In the genomic region with DNA sequence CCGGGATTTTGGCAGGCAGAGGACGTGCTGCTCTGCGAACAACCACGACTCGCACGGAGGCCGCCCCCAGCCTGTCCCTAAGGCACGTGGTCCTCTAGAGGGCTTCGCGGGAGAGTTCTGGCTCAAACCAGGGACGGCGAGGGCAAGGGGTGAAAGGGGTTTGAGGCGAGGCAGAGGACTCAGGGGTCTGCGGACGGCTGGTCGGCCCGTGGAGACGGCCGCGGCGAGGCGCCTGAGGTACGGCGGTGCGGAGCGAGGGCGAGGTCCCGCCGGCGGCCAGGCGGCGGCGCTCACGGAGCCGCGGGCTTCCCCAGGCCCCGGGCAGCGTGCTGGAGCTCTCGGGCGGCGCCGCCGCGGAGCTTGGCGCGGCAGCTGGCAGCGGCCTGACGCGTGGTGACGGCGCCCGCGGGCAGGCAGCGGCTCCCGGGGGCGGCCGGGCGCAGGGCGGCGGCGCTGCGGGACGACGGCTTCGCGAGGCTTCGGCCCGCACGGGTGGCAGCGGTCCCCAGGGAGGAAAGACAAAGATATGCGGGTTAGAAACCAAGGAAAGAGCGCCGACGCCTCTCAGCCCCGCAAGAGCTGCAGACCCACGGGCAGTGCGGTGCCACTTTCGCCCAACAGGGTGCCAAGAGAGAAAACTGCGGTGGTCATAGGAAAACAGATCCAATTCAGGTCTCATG, we compare ENCODE assay signal across 8 cellular contexts. TPM values are rescaled to one million over a fixed set of nuclear protein-coding genes. Genes with fewer than 3 reads are reported as not detected.
DNase-seq lines count a peak whose midpoint lies in the region; ATAC-seq, FAIRE-seq and TF ChIP-seq lines count a peak whose summit lies in the region.

No MANE protein-coding gene starts in this region.

- WGBS in A549 (ENCODE audit: missing lambda C conversion rate): 15% methylated on average over 37 of the region's 79 CpGs
- 6% methylated on average over 55 of the region's 79 CpGs; no CpG with 5 or more reads in 1 of the 2 experiments for WGBS in H1 (ENCODE audit: extremely low coverage in 1 of 2, insufficient coverage in 1 of 2, insufficient read length in 1 of 2, insufficient replicate concordance in 2 of 2, low coverage in 1 of 2, low lambda C conversion rate in 2 of 2, missing lambda C conversion rate in 1 of 2), 2 experiments

- peak overlapping the region; percentile 61 to 77 for H3K27ac ChIP-seq in A549
- H3K27ac ChIP-seq in H1 (ENCODE audit: low read depth, low read length): no peak overlapping the region

- no peak overlapping the region for H2BK20ac ChIP-seq in H1 (ENCODE audit: low read length)

- H2BK12ac ChIP-seq in H1 (ENCODE audit: low read depth, low read length): no peak overlapping the region

- DNase-seq in A549 (ENCODE audit: low read depth in 1 of 2, low spot score in 1 of 2): peak; percentile 69 to 71
- peak; percentile 70 for DNase-seq in NCI-H510A (lab: John Stamatoyannopoulos, UW)
- peak; percentile 87 for DNase-seq in activated CD8-positive, alpha-beta memory T cell treated with anti-CD3 and anti-CD28 coated beads for 24 hours
- peak; percentile 50 to 84 for DNase-seq in H1 (ENCODE audit: low read depth in 1 of 2, low spot score in 2 of 2)
- DNase-seq in mesothelial cell of epicardium (ENCODE audit: low spot score in 2 of 2, unreplicated experiment in 2 of 2): peak; percentile 50 to 79
- DNase-seq in stimulated activated CD8-positive, alpha-beta memory T cell treated with anti-CD3 and anti-CD28 coated beads, Interleukin-2, amount 100 ng/mL, for 48 hours (ENCODE audit: low read depth in 2 of 2): peak; percentile 49 to 59

- H3K4me1 Mint-ChIP-seq in mesothelial cell of epicardium: peaks cover 2% of the 10 kb centered on the region

- no peak overlapping the region for H3K14ac ChIP-seq in H1 (ENCODE audit: insufficient read length)

- no peak overlapping the region for H2BK15ac ChIP-seq in H1 (ENCODE audit: low read length)

- H3K23ac ChIP-seq in H1 (ENCODE audit: insufficient read length): no peak overlapping the region

- no peaks in the 10 kb centered on the region for H3K23me2 ChIP-seq in H1 (ENCODE audit: low read depth, low read length)

- no peak for TF ChIP-seq EP300 in A549 (IDR thresholded peaks at IDR 0.05)
- no peak for TF ChIP-seq EP300 in H1 (IDR thresholded peaks at IDR 0.05; ENCODE audit: borderline replicate concordance in 1 of 2, low read depth in 2 of 2, low read length in 2 of 2)

- peak overlapping the region; percentile 60 for H3K4me3 Mint-ChIP-seq in mesothelial cell of epicardium

- no peak overlapping the region for H3K4ac ChIP-seq in H1 (replicated peaks; ENCODE audit: insufficient read length, low read depth, low read length)

- no peak overlapping the region for H4K91ac ChIP-seq in H1 (replicated peaks; ENCODE audit: insufficient read length, low read length)

- ATAC-seq in A549 (peak; percentile 99), GM18861 (IDR thresholded peaks at IDR 0.05; ENCODE audit: unreplicated experiment) (peak; percentile 94), HG03108 (IDR thresholded peaks at IDR 0.05; ENCODE audit: unreplicated experiment) (peak; percentile 98)

- POLR2A ChIA-PET in A549 (lab: Yijun Ruan, JAX) (no interaction called here), H1 (lab: Charles Lee; ENCODE audit: partially characterized antibody) (no interaction called here)

- H3K9me3 ChIP-seq in A549: 0 out of 3 replicates have a peak, but pooled peaks cover 3% of the 10 kb centered on the region
- H3K9me3 ChIP-seq in H1 (ENCODE audit: insufficient read depth in 2 of 2, low read depth in 1 of 2, low read length in 1 of 2): no peaks in the 10 kb centered on the region

- peak; percentile 8 to 55; a peak in 4 of 5 replicates for TF ChIP-seq RAD21 in A549 (conservative IDR thresholded peaks at IDR 0.05 in 1 of 2, IDR thresholded peaks at IDR 0.05 in 1 of 2)
- TF ChIP-seq RAD21 in H1 (IDR thresholded peaks at IDR 0.05 in 1 of 2, conservative IDR thresholded peaks at IDR 0.05 in 1 of 2; ENCODE audit: low read depth in 2 of 2, low read length in 2 of 2): peak; percentile 31 to 71

- H3K4me2 ChIP-seq in A549 (peak overlapping the region; percentile 97), H1 (ENCODE audit: insufficient read depth in 1 of 2, low read depth in 2 of 2, low read length in 2 of 2) (peak overlapping the region; percentile 23 to 78)

- H4K8ac ChIP-seq in H1 (ENCODE audit: extremely low read depth, insufficient read depth, low read length): peak overlapping the region; percentile 92; the same call in 1 of the 2 replicates

- no peak overlapping the region for H2AK5ac ChIP-seq in H1 (ENCODE audit: low read depth, low read length)

- no peak overlapping the region for H3K27ac Mint-ChIP-seq in mesothelial cell of epicardium

- H3K9ac ChIP-seq in H1 (replicated peaks in 1 of 4; ENCODE audit: extremely low read depth in 1 of 4, low read depth in 3 of 4, low read length in 3 of 4): peak overlapping the region in 1 of 4 experiments; percentile 6; a peak in 2 of 7 replicates

- TF ChIP-seq POLR2A in A549 (IDR thresholded peaks at IDR 0.05; ENCODE audit: low read length): no peak
- TF ChIP-seq POLR2A in H1 (IDR thresholded peaks at IDR 0.05; ENCODE audit: control extremely low read depth in 1 of 2, low read depth in 2 of 2, low read length in 2 of 2): no peak

- no peak overlapping the region for H4K5ac ChIP-seq in H1 (ENCODE audit: insufficient read length, low read depth, low read length)

- peaks cover 7 to 26% (median 16%) of the 10 kb centered on the region in 4 experiments for H3K27me3 ChIP-seq in H1 (replicated peaks in 1 of 4; ENCODE audit: control insufficient read depth in 3 of 4, extremely low read depth in 1 of 4, insufficient read depth in 3 of 4, low read length in 3 of 4)

- no peaks in the 10 kb centered on the region for H3K79me1 ChIP-seq in H1 (ENCODE audit: low read depth, low read length)

- H4K20me1 ChIP-seq in H1 (replicated peaks in 1 of 2; ENCODE audit: control insufficient read depth in 1 of 2, insufficient read depth in 2 of 2, low read length in 2 of 2): no peaks in the 10 kb centered on the region

- H3K4me3 ChIP-seq in A549: peak overlapping the region; percentile 47
- peak overlapping the region; percentile 5 to 54 (median 39); a peak in 7 of 8 replicates for H3K4me3 ChIP-seq in H1 (ENCODE audit: extremely low read depth in 1 of 4, insufficient read depth in 2 of 4, low read depth in 3 of 4, low read length in 4 of 4)

- FAIRE-seq in A549 (lab: Jason Lieb, UNC) (no peak), H1 (lab: Jason Lieb, UNC) (no peak)

- no peak overlapping the region for H2BK5ac ChIP-seq in H1 (ENCODE audit: low read depth, low read length)

- peak overlapping the region; percentile 99 for H2AFZ ChIP-seq in H1 (ENCODE audit: low read length)

- H2BK120ac ChIP-seq in H1 (replicated peaks; ENCODE audit: low read depth, low read length): no peak overlapping the region

- peaks cover 38% of the 10 kb centered on the region for H3K27me3 Mint-ChIP-seq in mesothelial cell of epicardium (ENCODE audit: low read depth)

- TF ChIP-seq CTCF in A549 (IDR thresholded peaks at IDR 0.05) (peak; percentile 78), H1 (IDR thresholded peaks at IDR 0.05; ENCODE audit: control extremely low read depth in 1 of 3, insufficient read depth in 1 of 3, low read depth in 1 of 3, low read length in 3 of 3) (peak; percentile 73 to 96 (median 79)), mesothelial cell of epicardium (IDR thresholded peaks at IDR 0.05; ENCODE audit: unreplicated experiment) (peak; percentile 31)

- H3K18ac ChIP-seq in H1 (ENCODE audit: extremely low read depth, low read length): no peak overlapping the region; the same call in 1 of the 2 replicates

- H3K36me3 Mint-ChIP-seq in mesothelial cell of epicardium: no peaks in the 10 kb centered on the region

- H3K9me3 Mint-ChIP-seq in mesothelial cell of epicardium: peaks cover 7% of the 10 kb centered on the region

- H3K4me1 ChIP-seq in A549: no peaks in the 10 kb centered on the region
- H3K4me1 ChIP-seq in H1 (replicated peaks in 1 of 4; ENCODE audit: control insufficient read depth in 3 of 4, insufficient read depth in 4 of 4, low read length in 3 of 4): peaks cover 0 to 2% (median under 1%) of the 10 kb centered on the region in 4 experiments; a peak in 1 of 7 replicates

- no peak overlapping the region for H3K56ac ChIP-seq in H1 (replicated peaks; ENCODE audit: insufficient read length, low read depth, low read length)

- CTCF ChIA-PET in A549 (lab: Yijun Ruan, JAX): interaction anchor here (0.5 to 2.3 kb wide), 18 partner anchors 8 to 863 kb away, joined by 3 to 11 read pairs (median 3); no protein-coding TSS in a partner anchor
- CTCF ChIA-PET in H1 (lab: Charles Lee; ENCODE audit: partially characterized antibody): interaction anchor here (0.5 to 2.8 kb wide), 26 partner anchors 9 to 561 kb away, joined by 3 to 15 read pairs (median 4); no protein-coding TSS in a partner anchor

- H3K79me2 ChIP-seq in H1 (ENCODE audit: control insufficient read depth in 1 of 2, insufficient read depth in 2 of 2, low read length in 2 of 2): no peaks in the 10 kb centered on the region

- H3K36me3 ChIP-seq in H1 (ENCODE audit: control insufficient read depth in 2 of 4, insufficient read depth in 4 of 4, low read length in 3 of 4): no peaks in the 10 kb centered on the region; a peak in 1 of 8 replicates

TF ChIP-seq in A549, 52 proteins besides CTCF, POLR2A, EP300 and RAD21 (continues in another document):
- TF ChIP-seq CEBPB (IDR thresholded peaks at IDR 0.05): no peak

TF ChIP-seq in H1, 55 proteins besides CTCF, POLR2A, EP300 and RAD21 (continues in another document):
- no peak for TF ChIP-seq CBX5 (IDR thresholded peaks at IDR 0.05; ENCODE audit: low read depth, low read length)
- 0 out of 2 replicates have a peak, but pooled peaks have one; percentile 10 for TF ChIP-seq CREB1 (IDR thresholded peaks at IDR 0.05)
- no peak for TF ChIP-seq MAFK (IDR thresholded peaks at IDR 0.05; ENCODE audit: low read depth, low read length)
- TF ChIP-seq SP1 (IDR thresholded peaks at IDR 0.05; ENCODE audit: low read depth, low read length): no peak

RNA-seq across cellular contexts. Expression of a gene that starts 44.8 kb away (rescaled TPM):
- polyA plus RNA-seq in A549 (2011; rRNA removed): 17.2 and 17.8 TPM in 2 replicates
- polyA plus RNA-seq in A549 (2012; cell fraction: cytosol; rRNA removed): 2.9 and 3.6 TPM in 2 replicates
- 5.1 and 7.0 TPM in 2 replicates for polyA plus RNA-seq in A549 (2012; cell fraction: nucleus; rRNA removed)
- 8.7 to 10.2 TPM (median 9.0 TPM) in 3 replicates for polyA plus RNA-seq in A549 (2017; fragmentation: RNase III; extraction: RNeasy Plus Mini Kit Qiagen cat#74134 plus additional on column Dnase treatment)
- 13.6 and 15.3 TPM in 2 replicates for polyA minus RNA-seq in A549 (2011; rRNA and poly(A)+ RNA removed)
- 5.5 and 6.5 TPM in 2 replicates for total RNA-seq in H1 (2021; fragmentation: NEBNext Ultra II Directional; extraction: Animal tissue kit (Norgen Biotek cat#: 25700))
- 1.0 and 1.4 TPM in 2 replicates for polyA plus RNA-seq in H1 (2011; rRNA removed)
- 0.90 TPM for polyA plus RNA-seq in H1 (2011; cell fraction: cytosol; rRNA removed)
- polyA plus RNA-seq in H1 (2011; cell fraction: nucleus; rRNA removed): 1.7 TPM
- 0.97 to 2.6 TPM (median 1.7 TPM) in 4 replicates for polyA plus RNA-seq in H1 (2012, experiment 1 of 2)
- polyA plus RNA-seq in H1 (2012, experiment 2 of 2): 0.13 TPM
- 7.3 TPM for polyA plus RNA-seq in H1 (2013, experiment 1 of 2)
- 6.3 TPM for polyA plus RNA-seq in H1 (2013, experiment 2 of 2)
- 2.2 and 5.4 TPM in 2 replicates for polyA minus RNA-seq in H1 (2011; rRNA and poly(A)+ RNA removed)
- polyA minus RNA-seq in H1 (2011; cell fraction: cytosol; rRNA and poly(A)+ RNA removed): 2.8 TPM
- 14.9 TPM for polyA minus RNA-seq in H1 (2011; cell fraction: nucleus; rRNA and poly(A)+ RNA removed)
- 22.5 to 24.8 TPM (median 23.4 TPM) in 3 replicates for total RNA-seq in mesothelial cell of epicardium
